In the genomic region with DNA sequence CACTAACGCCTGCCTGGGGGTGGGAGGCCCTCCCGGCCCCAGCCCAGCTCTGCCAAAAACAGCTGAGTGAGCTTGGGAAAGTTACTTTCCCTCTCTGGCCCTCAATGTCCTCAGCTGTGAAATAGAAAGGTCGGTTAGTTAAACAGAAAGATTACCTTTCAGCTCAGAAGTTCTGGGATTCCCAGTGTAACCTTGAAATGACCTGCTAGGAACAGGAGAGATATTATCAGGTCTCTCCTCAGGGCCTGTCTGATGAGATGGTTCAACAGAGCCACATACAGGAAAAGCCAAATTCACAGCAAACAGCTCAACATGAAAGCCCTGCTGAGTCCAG, we compare ENCODE assay signal across 19 cellular contexts.
DNase-seq lines count a peak whose midpoint lies in the region; ATAC-seq, FAIRE-seq and TF ChIP-seq lines count a peak whose summit lies in the region.
"Had no signal": no experiment of that assay in that cellular context is flagged by ENCODE, and none has a peak within 500 bp of the region (broad histone marks: within the 10 kb centered on the region; RNA-seq: fewer than 3 reads in every experiment).

No MANE protein-coding gene starts in this region.

- CTCF ChIA-PET in Caco-2 (lab: Charles Lee): interaction anchor here (0.6 to 1.6 kb wide), 2 partner anchors 61 to 1359 kb away, joined by 3 read pairs; no protein-coding TSS in a partner anchor

- H3K4me1 Mint-ChIP-seq in astrocyte (ENCODE audit: low read depth, unreplicated experiment) (peaks cover 1% of the 10 kb centered on the region), Caco-2 (ENCODE audit: low read depth, unreplicated experiment) (peaks cover 13% of the 10 kb centered on the region)

- WGBS in GM23248 (ENCODE audit: low coverage in 1 of 2, low lambda C conversion rate in 2 of 2, missing lambda C conversion rate in 2 of 2), 2 experiments: 62 to 65% methylated on average over 3 of the region's 3 CpGs

- no peaks in the 10 kb centered on the region for H4K20me1 ChIP-seq in GM23248 (ENCODE audit: insufficient read depth)
- no peaks in the 10 kb centered on the region for H4K20me1 ChIP-seq in astrocyte (ENCODE audit: insufficient read depth, low read length)

- FAIRE-seq in astrocyte (lab: Jason Lieb, UNC): no peak
- FAIRE-seq in frontal cortex (lab: Jason Lieb, UNC): no peak
- FAIRE-seq: bronchial epithelial cell had no signal

- H3K36me3 ChIP-seq in GM23248 (ENCODE audit: low read depth): no peaks in the 10 kb centered on the region
- no peaks in the 10 kb centered on the region for H3K36me3 ChIP-seq in astrocyte (ENCODE audit: insufficient read depth, low read length)
- no peaks in the 10 kb centered on the region for H3K36me3 ChIP-seq in lower lobe of right lung
- no peaks in the 10 kb centered on the region for H3K36me3 ChIP-seq in stomach smooth muscle (ENCODE audit: control insufficient read depth in 2 of 2, insufficient read depth in 2 of 2, low read length in 2 of 2)
- H3K36me3 ChIP-seq in Caco-2 (ENCODE audit: control insufficient read depth, insufficient read depth, low read length): no peaks in the 10 kb centered on the region
- H3K36me3 ChIP-seq: neutrophil, Peyer's patch had no signal

- no peaks in the 10 kb centered on the region for H3K9me2 ChIP-seq in GM23248 (ENCODE audit: insufficient read depth)

- H3K27ac ChIP-seq in GM23248 (peak overlapping the region; percentile 95), astrocyte (ENCODE audit: low read depth, low read length) (peak overlapping the region; percentile 61), lower lobe of right lung (peak overlapping the region; percentile 54), stomach smooth muscle (ENCODE audit: low read length) (peak overlapping the region; percentile 63)
- H3K27ac ChIP-seq: foreskin keratinocyte, neutrophil had no signal

- ATAC-seq in lower lobe of right lung: no peak
- ATAC-seq: foreskin keratinocyte, mucosa of descending colon, WTC11 had no signal

- H3K27ac Mint-ChIP-seq in astrocyte (ENCODE audit: unreplicated experiment) (no peak overlapping the region), Caco-2 (ENCODE audit: unreplicated experiment) (no peak overlapping the region)
- H3K27ac Mint-ChIP-seq: WTC11 had no signal

- H3K9me3 Mint-ChIP-seq in astrocyte (ENCODE audit: unreplicated experiment): peaks cover 3% of the 10 kb centered on the region
- no peaks in the 10 kb centered on the region for H3K9me3 Mint-ChIP-seq in Caco-2 (ENCODE audit: unreplicated experiment)

- H3K9ac ChIP-seq in GM23248 (peak overlapping the region; percentile 75), astrocyte (ENCODE audit: low read length) (peak overlapping the region; percentile 56), stomach smooth muscle (ENCODE audit: low read length in 2 of 2) (peak overlapping the region; percentile 6 to 61)

- H3K4me3 ChIP-seq in GM23248 (no peak overlapping the region), astrocyte (ENCODE audit: insufficient read depth, low read depth, low read length) (no peak overlapping the region), lower lobe of right lung (no peak overlapping the region), stomach smooth muscle (ENCODE audit: low read length in 2 of 2) (peak overlapping the region in 1 of 2 donors; percentile 29), Caco-2 (ENCODE audit: low read depth, low read length) (no peak overlapping the region)
- H3K4me3 ChIP-seq: mucosa of descending colon, Peyer's patch had no signal

- H3F3A ChIP-seq in GM23248 (ENCODE audit: insufficient read depth): peaks cover 25% of the 10 kb centered on the region

- H3K79me2 ChIP-seq in GM23248 (ENCODE audit: insufficient read depth) (no peaks in the 10 kb centered on the region), astrocyte (ENCODE audit: insufficient read depth, low read length) (no peaks in the 10 kb centered on the region)

- in situ Hi-C loops in GM23248 (cut with MboI): no loop called here

- no peak for DNase-seq in GM23248
- DNase-seq in astrocyte (ENCODE audit: low read depth): no peak
- DNase-seq in lower lobe of right lung: no peak
- no peak for DNase-seq in frontal cortex (ENCODE audit: low spot score in 2 of 2)
- DNase-seq in NCI-H2227 treated with DMSO at 0.1 percent for 48 hours (lab: John Stamatoyannopoulos, UW): no peak
- DNase-seq in Caco-2: no peak
- DNase-seq: activated CD4-positive, alpha-beta T cell treated with anti-CD3 and anti-CD28 coated beads, Interleukin-2, amount 50 U/mL, for 48 hours; activated effector memory CD4-positive, alpha-beta T cell treated with Interleukin-2 at 50 U/mL for 16 hours; DND-41; foreskin keratinocyte; mucosa of descending colon; NCI-H1930; Peyer's patch; stimulated activated CD4-positive, alpha-beta T cell treated with anti-CD3 and anti-CD28 coated beads, Interleukin-12 subunit alpha, Interleukin-12 subunit beta, amount 100 ng/mL, for 4 hours; stimulated activated CD8-positive, alpha-beta memory T cell treated with anti-CD3 and anti-CD28 coated beads, Interleukin-4, amount 100 ng/mL, for 48 hours had no signal

- POLR2A ChIA-PET in Caco-2 (lab: Charles Lee): no interaction called here

- H3K27me3 Mint-ChIP-seq in astrocyte (ENCODE audit: low read depth, unreplicated experiment) (peaks cover 16% of the 10 kb centered on the region), Caco-2 (ENCODE audit: insufficient read depth, unreplicated experiment) (no peaks in the 10 kb centered on the region)

- H3K4me1 ChIP-seq in GM23248 (ENCODE audit: insufficient read depth) (peaks cover 28% of the 10 kb centered on the region), astrocyte (ENCODE audit: insufficient read depth, low read length) (peaks cover 20% of the 10 kb centered on the region), lower lobe of right lung (peaks cover 17% of the 10 kb centered on the region), stomach smooth muscle (ENCODE audit: control insufficient read depth, insufficient read depth, low read length) (peaks cover 28% of the 10 kb centered on the region), Caco-2 (peaks cover 19% of the 10 kb centered on the region)
- H3K4me1 ChIP-seq: foreskin keratinocyte, Peyer's patch had no signal

- no peak for TF ChIP-seq CTCF in astrocyte (IDR thresholded peaks at IDR 0.05; ENCODE audit: insufficient read depth, low read depth, low read length)
- TF ChIP-seq CTCF in lower lobe of right lung (IDR thresholded peaks at IDR 0.05): no peak
- TF ChIP-seq CTCF in Caco-2 (IDR thresholded peaks at IDR 0.05; ENCODE audit: insufficient read depth in 1 of 2, low read depth in 1 of 2, low read length in 1 of 2, severe bottlenecking in 1 of 2, unreplicated experiment in 1 of 2): no peak

- no peak overlapping the region for H2AFZ ChIP-seq in GM23248
- no peak overlapping the region for H2AFZ ChIP-seq in astrocyte (ENCODE audit: low read depth, low read length)

- H3K27me3 ChIP-seq in GM23248 (replicated peaks; ENCODE audit: insufficient read depth) (no peaks in the 10 kb centered on the region), astrocyte (ENCODE audit: insufficient read depth, low read length) (no peaks in the 10 kb centered on the region), lower lobe of right lung (ENCODE audit: low read depth) (no peaks in the 10 kb centered on the region), stomach smooth muscle (ENCODE audit: control insufficient read depth in 1 of 2, insufficient read depth in 2 of 2, low read length in 2 of 2) (no peaks in the 10 kb centered on the region), Caco-2 (replicated peaks; ENCODE audit: control insufficient read depth, insufficient read depth, low read length) (no peaks in the 10 kb centered on the region)
- H3K27me3 ChIP-seq: neutrophil, Peyer's patch had no signal

- intact Hi-C loops in lower lobe of right lung (cut with DNase I): no loop called here
- intact Hi-C loops in Caco-2 (cut with micrococcal nuclease; ENCODE audit: unreplicated experiment): loop anchor here (1.0 kb wide), 2 partner anchors 27 to 47 kb away; no protein-coding TSS in a partner anchor

- peak overlapping the region; percentile 17 for H3K4me2 ChIP-seq in GM23248 (ENCODE audit: unreplicated experiment)
- no peak overlapping the region for H3K4me2 ChIP-seq in astrocyte (ENCODE audit: low read length)

- H3K36me3 Mint-ChIP-seq in astrocyte (ENCODE audit: low read depth, unreplicated experiment): no peaks in the 10 kb centered on the region
- H3K36me3 Mint-ChIP-seq in Caco-2 (ENCODE audit: insufficient read depth, unreplicated experiment): peaks cover 5% of the 10 kb centered on the region
- H3K36me3 Mint-ChIP-seq: WTC11 had no signal

- no peaks in the 10 kb centered on the region for H3K9me3 ChIP-seq in GM23248 (ENCODE audit: low read depth)
- no peaks in the 10 kb centered on the region for H3K9me3 ChIP-seq in astrocyte (ENCODE audit: insufficient read depth, low read depth, low read length)
- no peaks in the 10 kb centered on the region for H3K9me3 ChIP-seq in lower lobe of right lung
- no peaks in the 10 kb centered on the region for H3K9me3 ChIP-seq in stomach smooth muscle (ENCODE audit: control insufficient read depth in 2 of 2, low read length in 2 of 2)
- H3K9me3 ChIP-seq in Caco-2: no peaks in the 10 kb centered on the region
- H3K9me3 ChIP-seq: mucosa of descending colon, neutrophil, Peyer's patch had no signal

- no TSS peak for BruUV-seq in Caco-2 (replicated peaks; lab: Mats Ljungman, UMichigan)

- H3K4me3 Mint-ChIP-seq in astrocyte (ENCODE audit: unreplicated experiment) (no peak overlapping the region), Caco-2 (ENCODE audit: unreplicated experiment) (no peak overlapping the region)
